ENCODE assay signal across 10 cellular contexts in the genomic region with DNA sequence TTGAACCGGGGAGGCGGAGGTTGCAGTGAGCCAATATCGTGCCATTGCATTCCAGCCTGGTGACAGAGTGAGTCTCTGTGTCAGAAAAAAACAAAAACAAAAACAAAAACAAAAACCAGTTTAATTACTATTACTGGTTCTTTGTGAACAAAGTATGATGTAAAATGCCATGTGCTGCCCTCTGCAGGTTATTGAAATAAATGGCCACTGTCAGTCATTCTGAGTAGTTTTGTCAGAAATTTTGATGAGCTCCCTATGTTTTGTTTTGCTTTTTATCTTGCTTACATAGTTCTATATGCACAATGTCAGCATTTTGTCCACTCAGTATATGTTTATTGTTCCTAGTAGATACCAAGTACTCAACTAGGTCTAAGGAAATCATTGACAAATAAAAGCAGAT.
DNase-seq lines count a peak whose midpoint lies in the region; ATAC-seq and TF ChIP-seq lines count a peak whose summit lies in the region.
"Had no signal": no experiment of that assay in that cellular context is flagged by ENCODE, and none has a peak within 500 bp of the region (broad histone marks: within the 10 kb centered on the region; RNA-seq: fewer than 3 reads in every experiment).

No MANE protein-coding gene starts in this region.

- peaks cover 9% of the 10 kb centered on the region for H3K4me1 ChIP-seq in body of pancreas

- TF ChIP-seq CTCF in body of pancreas (IDR thresholded peaks at IDR 0.05) = peak in 4 of 7 experiments; percentile 11 to 27 (median 19)
- peak; percentile 13 for TF ChIP-seq CTCF in neural cell (IDR thresholded peaks at IDR 0.05; ENCODE audit: poor library complexity, severe bottlenecking)

- H3K36me3 ChIP-seq in body of pancreas (replicated peaks in 1 of 2; ENCODE audit: insufficient read depth in 1 of 2, low read depth in 2 of 2) (no peaks in the 10 kb centered on the region), neural cell (ENCODE audit: insufficient read depth, low read length) (no peaks in the 10 kb centered on the region)

- TF ChIP-seq RAD21 in Ishikawa (IDR thresholded peaks at IDR 0.05; ENCODE audit: low read depth) = 0 out of 2 replicates have a peak, but pooled peaks have one; percentile 12
- no peak for TF ChIP-seq RAD21 in neural cell (conservative IDR thresholded peaks at IDR 0.05)

- ATAC-seq in body of pancreas = no peak
- no peak for ATAC-seq in GM21717 (IDR thresholded peaks at IDR 0.05; ENCODE audit: unreplicated experiment)

- H3F3A ChIP-seq in neural cell (ENCODE audit: insufficient read depth, low read length, poor library complexity, severe bottlenecking) = no peaks in the 10 kb centered on the region

- H3K9me3 ChIP-seq in body of pancreas (no peaks in the 10 kb centered on the region), neural cell (ENCODE audit: low read length) (no peaks in the 10 kb centered on the region)

- no peak overlapping the region for H3K27ac ChIP-seq in body of pancreas
- no peak overlapping the region for H3K27ac ChIP-seq in neural cell (ENCODE audit: low read length)

- in situ Hi-C loops in G401 (cut with HindIII; ENCODE audit: low sequenced_read_pairs) = no loop called here

- H3K9me2 ChIP-seq in neural cell (ENCODE audit: insufficient read depth, low read length) = no peaks in the 10 kb centered on the region

- no peak overlapping the region for H3K4me2 ChIP-seq in neural cell (ENCODE audit: low read length)

- 78 to 87% methylated on average over 3 of the region's 3 CpGs for WGBS in body of pancreas, 2 donors

- DNase-seq in DMS53 (lab: John Stamatoyannopoulos, UW) (peak; percentile 9), DMS53 treated with DMSO at 0.1 percent for 48 hours (lab: John Stamatoyannopoulos, UW; ENCODE audit: unreplicated experiment) (no peak), body of pancreas (no peak), G401 (ENCODE audit: low spot score) (no peak), SHP77 treated with DMSO at 0.1 percent for 48 hours (lab: John Stamatoyannopoulos, UW) (no peak)
- DNase-seq: activated CD4-positive, alpha-beta T cell treated with anti-CD3 and anti-CD28 coated beads, Interleukin-2, amount 50 U/mL, for 4 hours; cerebellar nuclear complex had no signal

- H4K20me1 ChIP-seq in neural cell (ENCODE audit: insufficient read depth) = no peaks in the 10 kb centered on the region

- H3K9ac ChIP-seq in neural cell (ENCODE audit: low read length) = no peak overlapping the region

- TF ChIP-seq EP300 in Ishikawa (IDR thresholded peaks at IDR 0.05; ENCODE audit: borderline replicate concordance) (no peak), neural cell (conservative IDR thresholded peaks at IDR 0.05; ENCODE audit: poor library complexity, severe bottlenecking) (no peak)

- H3K27me3 ChIP-seq in body of pancreas = no peaks in the 10 kb centered on the region
- H3K27me3 ChIP-seq in neural cell (ENCODE audit: insufficient read depth, low read depth, low read length) = no peaks in the 10 kb centered on the region

- intact Hi-C loops in body of pancreas (cut with DNase I) = no loop called here

- H3K79me2 ChIP-seq in neural cell (replicated peaks; ENCODE audit: insufficient read depth, low read length) = no peaks in the 10 kb centered on the region

- H3K4me3 ChIP-seq in body of pancreas (no peak overlapping the region), neural cell (ENCODE audit: low read length) (no peak overlapping the region)

- no peak for TF ChIP-seq POLR2A in body of pancreas (IDR thresholded peaks at IDR 0.05)

- H2AFZ ChIP-seq in neural cell (ENCODE audit: low read depth, low read length) = no peak overlapping the region

TF ChIP-seq in Ishikawa, 13 proteins besides CTCF, POLR2A, EP300 and RAD21:
- TF ChIP-seq EGR1 (IDR thresholded peaks at IDR 0.05) (no peak), TCF12 (IDR thresholded peaks at IDR 0.05; ENCODE audit: low read depth) (no peak)

TF ChIP-seq in neural cell, 6 proteins besides CTCF, POLR2A, EP300 and RAD21:
- no peak for TF ChIP-seq SMC3 (conservative IDR thresholded peaks at IDR 0.05; ENCODE audit: poor library complexity)
- no peak for TF ChIP-seq EZH2 (IDR thresholded peaks at IDR 0.05; ENCODE audit: borderline replicate concordance, insufficient read depth, low read length, poor library complexity, severe bottlenecking)
- no peak for TF ChIP-seq POLR2AphosphoS5 (IDR thresholded peaks at IDR 0.05)
- TF ChIP-seq, protein P1, sequence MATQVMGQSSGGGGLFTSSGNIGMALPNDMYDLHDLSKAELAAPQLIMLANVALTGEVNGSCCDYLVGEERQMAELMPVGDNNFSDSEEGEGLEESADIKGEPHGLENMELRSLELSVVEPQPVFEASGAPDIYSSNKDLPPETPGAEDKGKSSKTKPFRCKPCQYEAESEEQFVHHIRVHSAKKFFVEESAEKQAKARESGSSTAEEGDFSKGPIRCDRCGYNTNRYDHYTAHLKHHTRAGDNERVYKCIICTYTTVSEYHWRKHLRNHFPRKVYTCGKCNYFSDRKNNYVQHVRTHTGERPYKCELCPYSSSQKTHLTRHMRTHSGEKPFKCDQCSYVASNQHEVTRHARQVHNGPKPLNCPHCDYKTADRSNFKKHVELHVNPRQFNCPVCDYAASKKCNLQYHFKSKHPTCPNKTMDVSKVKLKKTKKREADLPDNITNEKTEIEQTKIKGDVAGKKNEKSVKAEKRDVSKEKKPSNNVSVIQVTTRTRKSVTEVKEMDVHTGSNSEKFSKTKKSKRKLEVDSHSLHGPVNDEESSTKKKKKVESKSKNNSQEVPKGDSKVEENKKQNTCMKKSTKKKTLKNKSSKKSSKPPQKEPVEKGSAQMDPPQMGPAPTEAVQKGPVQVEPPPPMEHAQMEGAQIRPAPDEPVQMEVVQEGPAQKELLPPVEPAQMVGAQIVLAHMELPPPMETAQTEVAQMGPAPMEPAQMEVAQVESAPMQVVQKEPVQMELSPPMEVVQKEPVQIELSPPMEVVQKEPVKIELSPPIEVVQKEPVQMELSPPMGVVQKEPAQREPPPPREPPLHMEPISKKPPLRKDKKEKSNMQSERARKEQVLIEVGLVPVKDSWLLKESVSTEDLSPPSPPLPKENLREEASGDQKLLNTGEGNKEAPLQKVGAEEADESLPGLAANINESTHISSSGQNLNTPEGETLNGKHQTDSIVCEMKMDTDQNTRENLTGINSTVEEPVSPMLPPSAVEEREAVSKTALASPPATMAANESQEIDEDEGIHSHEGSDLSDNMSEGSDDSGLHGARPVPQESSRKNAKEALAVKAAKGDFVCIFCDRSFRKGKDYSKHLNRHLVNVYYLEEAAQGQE (IDR thresholded peaks at IDR 0.05; ENCODE audit: borderline replicate concordance) = no peak
- no peak for TF ChIP-seq MXI1 (conservative IDR thresholded peaks at IDR 0.05; ENCODE audit: poor library complexity, severe bottlenecking)
- TF ChIP-seq TAF1 (IDR thresholded peaks at IDR 0.05; ENCODE audit: low read depth) = no peak
